In the genomic region with DNA sequence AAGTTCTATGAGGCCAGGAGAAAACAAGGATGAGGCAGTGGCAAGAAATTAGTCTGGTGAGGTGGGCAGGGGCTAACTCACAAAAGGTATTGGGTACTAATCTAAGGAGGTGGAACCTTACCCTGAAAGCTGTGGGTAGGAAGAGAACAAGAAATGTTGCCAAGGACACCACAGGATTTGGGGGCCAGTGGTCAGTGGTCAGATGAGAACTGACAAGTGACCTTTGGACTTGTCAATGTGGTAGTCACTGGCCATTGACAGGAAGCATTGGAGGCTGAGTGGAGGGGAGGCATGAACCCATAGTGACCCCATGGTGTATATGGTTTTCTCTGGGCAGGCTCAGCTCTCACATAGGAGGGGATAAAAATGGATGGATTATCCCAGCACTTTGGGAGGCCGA, we compare ENCODE assay signal across 1 cellular context.
TF ChIP-seq lines count a peak whose summit lies in the region.

No MANE protein-coding gene starts in this region.

TF ChIP-seq in HepG2, 621 proteins besides CTCF, POLR2A, EP300 and RAD21 (continues in another document):
- TF ChIP-seq REXO4 (CRISPR knock-in tag; IDR thresholded peaks at IDR 0.05; ENCODE audit: borderline replicate concordance) (no peak), KLF16 (CRISPR knock-in tag; IDR thresholded peaks at IDR 0.05) (no peak), ZMYM3 (CRISPR knock-in tag; IDR thresholded peaks at IDR 0.05) (peak; percentile 81), SMAD9 (CRISPR knock-in tag; IDR thresholded peaks at IDR 0.05) (no peak), ZNF382 (CRISPR knock-in tag; IDR thresholded peaks at IDR 0.05; ENCODE audit: borderline replicate concordance) (no peak), ZNF644 (CRISPR knock-in tag; IDR thresholded peaks at IDR 0.05; ENCODE audit: low read depth) (peak; percentile 81), ZNF235 (CRISPR knock-in tag; IDR thresholded peaks at IDR 0.05; ENCODE audit: borderline replicate concordance) (no peak), TAF15 (IDR thresholded peaks at IDR 0.05; ENCODE audit: low read depth, low read length, poor library complexity, severe bottlenecking) (no peak), ZNF674 (CRISPR knock-in tag; IDR thresholded peaks at IDR 0.05; ENCODE audit: low read depth) (no peak), ZMYM4 (CRISPR knock-in tag; IDR thresholded peaks at IDR 0.05) (peak; percentile 50; the same call in 1 of the 2 replicates), BRF2 (CRISPR knock-in tag; IDR thresholded peaks at IDR 0.05) (no peak), FOXP1 (IDR thresholded peaks at IDR 0.05) (no peak), FOXP1 (CRISPR knock-in tag; IDR thresholded peaks at IDR 0.05) (no peak), ZNF569 (CRISPR knock-in tag; IDR thresholded peaks at IDR 0.05; ENCODE audit: borderline replicate concordance) (no peak), RCOR2 (CRISPR knock-in tag; IDR thresholded peaks at IDR 0.05) (no peak), KDM3A (CRISPR knock-in tag; IDR thresholded peaks at IDR 0.05; ENCODE audit: low read depth) (no peak), NCOA5 (CRISPR knock-in tag; IDR thresholded peaks at IDR 0.05) (no peak), ZNF737 (CRISPR knock-in tag; IDR thresholded peaks at IDR 0.05; ENCODE audit: borderline replicate concordance) (no peak), ZHX2 (IDR thresholded peaks at IDR 0.05; ENCODE audit: low read depth) (no peak), ZHX2 (CRISPR knock-in tag; IDR thresholded peaks at IDR 0.05; ENCODE audit: borderline replicate concordance) (no peak), ZFP37 (CRISPR knock-in tag; IDR thresholded peaks at IDR 0.05; ENCODE audit: borderline replicate concordance) (no peak), ADNP (CRISPR knock-in tag; IDR thresholded peaks at IDR 0.05) (0 out of 2 replicates have a peak, but pooled peaks have one; percentile 40), CBFB (CRISPR knock-in tag; IDR thresholded peaks at IDR 0.05) (no peak), RFXANK (CRISPR knock-in tag; IDR thresholded peaks at IDR 0.05) (no peak), RBM39 (IDR thresholded peaks at IDR 0.05; ENCODE audit: low read depth, low read length, poor library complexity, severe bottlenecking) (no peak), SRSF1 (optimal IDR thresholded peaks at IDR 0.05; ENCODE audit: low read depth, low read length) (no peak), XBP1 (CRISPR knock-in tag; IDR thresholded peaks at IDR 0.05) (no peak), ZNF7 (CRISPR knock-in tag; IDR thresholded peaks at IDR 0.05) (no peak), ZNF124 (CRISPR knock-in tag; IDR thresholded peaks at IDR 0.05) (no peak), ZBTB4 (CRISPR knock-in tag; IDR thresholded peaks at IDR 0.05; ENCODE audit: borderline replicate concordance) (no peak), ZBTB20 (CRISPR knock-in tag; IDR thresholded peaks at IDR 0.05; ENCODE audit: borderline replicate concordance, low read depth) (no peak), RXRA (CRISPR knock-in tag; IDR thresholded peaks at IDR 0.05) (peak; percentile 32; the same call in 1 of the 2 replicates), FUBP1 (CRISPR knock-in tag; IDR thresholded peaks at IDR 0.05; ENCODE audit: borderline replicate concordance) (no peak)
- TF ChIP-seq, protein P1, sequence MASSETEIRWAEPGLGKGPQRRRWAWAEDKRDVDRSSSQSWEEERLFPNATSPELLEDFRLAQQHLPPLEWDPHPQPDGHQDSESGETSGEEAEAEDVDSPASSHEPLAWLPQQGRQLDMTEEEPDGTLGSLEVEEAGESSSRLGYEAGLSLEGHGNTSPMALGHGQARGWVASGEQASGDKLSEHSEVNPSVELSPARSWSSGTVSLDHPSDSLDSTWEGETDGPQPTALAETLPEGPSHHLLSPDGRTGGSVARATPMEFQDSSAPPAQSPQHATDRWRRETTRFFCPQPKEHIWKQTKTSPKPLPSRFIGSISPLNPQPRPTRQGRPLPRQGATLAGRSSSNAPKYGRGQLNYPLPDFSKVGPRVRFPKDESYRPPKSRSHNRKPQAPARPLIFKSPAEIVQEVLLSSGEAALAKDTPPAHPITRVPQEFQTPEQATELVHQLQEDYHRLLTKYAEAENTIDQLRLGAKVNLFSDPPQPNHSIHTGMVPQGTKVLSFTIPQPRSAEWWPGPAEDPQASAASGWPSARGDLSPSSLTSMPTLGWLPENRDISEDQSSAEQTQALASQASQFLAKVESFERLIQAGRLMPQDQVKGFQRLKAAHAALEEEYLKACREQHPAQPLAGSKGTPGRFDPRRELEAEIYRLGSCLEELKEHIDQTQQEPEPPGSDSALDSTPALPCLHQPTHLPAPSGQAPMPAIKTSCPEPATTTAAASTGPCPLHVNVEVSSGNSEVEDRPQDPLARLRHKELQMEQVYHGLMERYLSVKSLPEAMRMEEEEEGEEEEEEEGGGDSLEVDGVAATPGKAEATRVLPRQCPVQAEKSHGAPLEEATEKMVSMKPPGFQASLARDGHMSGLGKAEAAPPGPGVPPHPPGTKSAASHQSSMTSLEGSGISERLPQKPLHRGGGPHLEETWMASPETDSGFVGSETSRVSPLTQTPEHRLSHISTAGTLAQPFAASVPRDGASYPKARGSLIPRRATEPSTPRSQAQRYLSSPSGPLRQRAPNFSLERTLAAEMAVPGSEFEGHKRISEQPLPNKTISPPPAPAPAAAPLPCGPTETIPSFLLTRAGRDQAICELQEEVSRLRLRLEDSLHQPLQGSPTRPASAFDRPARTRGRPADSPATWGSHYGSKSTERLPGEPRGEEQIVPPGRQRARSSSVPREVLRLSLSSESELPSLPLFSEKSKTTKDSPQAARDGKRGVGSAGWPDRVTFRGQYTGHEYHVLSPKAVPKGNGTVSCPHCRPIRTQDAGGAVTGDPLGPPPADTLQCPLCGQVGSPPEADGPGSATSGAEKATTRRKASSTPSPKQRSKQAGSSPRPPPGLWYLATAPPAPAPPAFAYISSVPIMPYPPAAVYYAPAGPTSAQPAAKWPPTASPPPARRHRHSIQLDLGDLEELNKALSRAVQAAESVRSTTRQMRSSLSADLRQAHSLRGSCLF (CRISPR knock-in tag; IDR thresholded peaks at IDR 0.05; ENCODE audit: borderline replicate concordance), result no peak
- TF ChIP-seq, protein P2, sequence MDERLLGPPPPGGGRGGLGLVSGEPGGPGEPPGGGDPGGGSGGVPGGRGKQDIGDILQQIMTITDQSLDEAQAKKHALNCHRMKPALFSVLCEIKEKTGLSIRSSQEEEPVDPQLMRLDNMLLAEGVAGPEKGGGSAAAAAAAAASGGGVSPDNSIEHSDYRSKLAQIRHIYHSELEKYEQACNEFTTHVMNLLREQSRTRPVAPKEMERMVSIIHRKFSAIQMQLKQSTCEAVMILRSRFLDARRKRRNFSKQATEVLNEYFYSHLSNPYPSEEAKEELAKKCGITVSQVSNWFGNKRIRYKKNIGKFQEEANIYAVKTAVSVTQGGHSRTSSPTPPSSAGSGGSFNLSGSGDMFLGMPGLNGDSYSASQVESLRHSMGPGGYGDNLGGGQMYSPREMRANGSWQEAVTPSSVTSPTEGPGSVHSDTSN (CRISPR knock-in tag; IDR thresholded peaks at IDR 0.05), result 0 out of 2 replicates have a peak, but pooled peaks have one; percentile 11
- TF ChIP-seq, protein P3, sequence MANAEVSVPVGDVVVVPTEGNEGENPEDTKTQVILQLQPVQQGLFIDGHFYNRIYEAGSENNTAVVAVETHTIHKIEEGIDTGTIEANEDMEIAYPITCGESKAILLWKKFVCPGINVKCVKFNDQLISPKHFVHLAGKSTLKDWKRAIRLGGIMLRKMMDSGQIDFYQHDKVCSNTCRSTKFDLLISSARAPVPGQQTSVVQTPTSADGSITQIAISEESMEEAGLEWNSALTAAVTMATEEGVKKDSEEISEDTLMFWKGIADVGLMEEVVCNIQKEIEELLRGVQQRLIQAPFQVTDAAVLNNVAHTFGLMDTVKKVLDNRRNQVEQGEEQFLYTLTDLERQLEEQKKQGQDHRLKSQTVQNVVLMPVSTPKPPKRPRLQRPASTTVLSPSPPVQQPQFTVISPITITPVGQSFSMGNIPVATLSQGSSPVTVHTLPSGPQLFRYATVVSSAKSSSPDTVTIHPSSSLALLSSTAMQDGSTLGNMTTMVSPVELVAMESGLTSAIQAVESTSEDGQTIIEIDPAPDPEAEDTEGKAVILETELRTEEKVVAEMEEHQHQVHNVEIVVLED (CRISPR knock-in tag; IDR thresholded peaks at IDR 0.05; ENCODE audit: borderline replicate concordance), result no peak
- TF ChIP-seq, protein P4, sequence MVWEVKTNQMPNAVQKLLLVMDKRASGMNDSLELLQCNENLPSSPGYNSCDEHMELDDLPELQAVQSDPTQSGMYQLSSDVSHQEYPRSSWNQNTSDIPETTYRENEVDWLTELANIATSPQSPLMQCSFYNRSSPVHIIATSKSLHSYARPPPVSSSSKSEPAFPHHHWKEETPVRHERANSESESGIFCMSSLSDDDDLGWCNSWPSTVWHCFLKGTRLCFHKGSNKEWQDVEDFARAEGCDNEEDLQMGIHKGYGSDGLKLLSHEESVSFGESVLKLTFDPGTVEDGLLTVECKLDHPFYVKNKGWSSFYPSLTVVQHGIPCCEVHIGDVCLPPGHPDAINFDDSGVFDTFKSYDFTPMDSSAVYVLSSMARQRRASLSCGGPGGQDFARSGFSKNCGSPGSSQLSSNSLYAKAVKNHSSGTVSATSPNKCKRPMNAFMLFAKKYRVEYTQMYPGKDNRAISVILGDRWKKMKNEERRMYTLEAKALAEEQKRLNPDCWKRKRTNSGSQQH (CRISPR knock-in tag; IDR thresholded peaks at IDR 0.05; ENCODE audit: low read depth), result no peak
